ENCODE assay signal across 13 cellular contexts in genomic region chrX:13716905-13717304, GRCh38. TPM values are rescaled to one million over a fixed set of nuclear protein-coding genes. Genes with fewer than 3 reads are reported as not detected.
DNase-seq lines count a peak whose midpoint lies in the region; ATAC-seq and TF ChIP-seq lines count a peak whose summit lies in the region.
"Had no signal": no experiment of that assay in that cellular context is flagged by ENCODE, and none has a peak within 500 bp of the region (broad histone marks: within the 10 kb centered on the region; RNA-seq: fewer than 3 reads in every experiment).

No MANE protein-coding gene starts in this region.

- ATAC-seq in stimulated activated naive CD8-positive, alpha-beta T cell treated with anti-CD3 and anti-CD28 coated beads, Interleukin-15, Interleukin-2, amounts not matched to agents 100 U/mL and 50 U/mL, for 24 hours = no peak
- no peak for ATAC-seq in stimulated activated naive CD8-positive, alpha-beta T cell treated with anti-CD3 and anti-CD28 coated beads, Interleukin-15, amount 100 ng/mL, for 72 hours
- ATAC-seq in gastroesophageal sphincter = no peak
- ATAC-seq in left lung = no peak

- peak overlapping the region in 3 of 4 donors; percentile 54 to 72 (median 69) for H3K27ac ChIP-seq in gastroesophageal sphincter
- no peak overlapping the region for H3K27ac ChIP-seq in left lung

- WGBS in gastroesophageal sphincter (ENCODE audit: low coverage in 1 of 2), 2 donors = no CpG with 5 or more reads among the region's 6 CpGs

- peak overlapping the region in 1 of 2 donors; percentile 74 for H3K27ac Mint-ChIP-seq in stimulated activated naive CD8-positive, alpha-beta T cell treated with anti-CD3 and anti-CD28 coated beads, Interleukin-15, amount 100 ng/mL, for 72 hours
- H3K27ac Mint-ChIP-seq in activated CD4-positive, alpha-beta T cell treated with anti-CD3 and anti-CD28 coated beads, Interleukin-2, amount 10 ng/mL, durations not matched to agents 24 days and 14 days = no peak overlapping the region

- DNase-seq in stimulated activated naive CD8-positive, alpha-beta T cell treated with anti-CD3 and anti-CD28 coated beads, Interleukin-15, Interleukin-2, amounts not matched to agents 100 U/mL and 50 U/mL, for 24 hours = peak; percentile 10
- no peak for DNase-seq in stimulated activated naive CD8-positive, alpha-beta T cell treated with anti-CD3 and anti-CD28 coated beads, Interleukin-15, amount 100 ng/mL, for 72 hours
- DNase-seq in activated CD4-positive, alpha-beta T cell treated with anti-CD3 and anti-CD28 coated beads, Interleukin-2, amount 10 ng/mL, durations not matched to agents 24 days and 14 days = peak; percentile 64
- DNase-seq in left lung (no peak), hippocampal formation (lab: John Stamatoyannopoulos, UW) (no peak), GM03348 (ENCODE audit: low spot score) (no peak)
- DNase-seq: GOT3, head of caudate nucleus, KBM-7, NCI-H146, NCI-H748 treated with DMSO at 0.1 percent for 48 hours, retina had no signal

- H3K36me3 Mint-ChIP-seq in activated CD4-positive, alpha-beta T cell treated with anti-CD3 and anti-CD28 coated beads, Interleukin-2, amount 10 ng/mL, durations not matched to agents 24 days and 14 days (ENCODE audit: low read depth) = peaks cover 43% of the 10 kb centered on the region

- no peak for TF ChIP-seq EP300 in gastroesophageal sphincter (IDR thresholded peaks at IDR 0.05)

- TF ChIP-seq POLR2A in gastroesophageal sphincter (IDR thresholded peaks at IDR 0.05) = no peak

- TF ChIP-seq CTCF in gastroesophageal sphincter (IDR thresholded peaks at IDR 0.05) = no peak
- TF ChIP-seq CTCF in left lung (IDR thresholded peaks at IDR 0.05) = no peak

- H3K9me3 ChIP-seq in gastroesophageal sphincter (no peaks in the 10 kb centered on the region), left lung (no peaks in the 10 kb centered on the region)

- peaks cover 21% of the 10 kb centered on the region for H3K4me1 Mint-ChIP-seq in stimulated activated naive CD8-positive, alpha-beta T cell treated with anti-CD3 and anti-CD28 coated beads, Interleukin-15, amount 100 ng/mL, for 72 hours
- peaks cover 12% of the 10 kb centered on the region for H3K4me1 Mint-ChIP-seq in activated CD4-positive, alpha-beta T cell treated with anti-CD3 and anti-CD28 coated beads, Interleukin-2, amount 10 ng/mL, durations not matched to agents 24 days and 14 days

- H3K36me3 ChIP-seq in gastroesophageal sphincter = peaks cover 0 to 13% of the 10 kb centered on the region in 2 donors
- H3K36me3 ChIP-seq in left lung = peaks cover 0 to 14% of the 10 kb centered on the region in 2 donors

- H3K9me3 Mint-ChIP-seq in stimulated activated naive CD8-positive, alpha-beta T cell treated with anti-CD3 and anti-CD28 coated beads, Interleukin-15, amount 100 ng/mL, for 72 hours = no peaks in the 10 kb centered on the region
- no peaks in the 10 kb centered on the region for H3K9me3 Mint-ChIP-seq in activated CD4-positive, alpha-beta T cell treated with anti-CD3 and anti-CD28 coated beads, Interleukin-2, amount 10 ng/mL, durations not matched to agents 24 days and 14 days

- H3K27me3 ChIP-seq in gastroesophageal sphincter = no peaks in the 10 kb centered on the region
- H3K27me3 ChIP-seq in left lung = no peaks in the 10 kb centered on the region

- H3K4me3 ChIP-seq in gastroesophageal sphincter (no peak overlapping the region), left lung (no peak overlapping the region)

- no peaks in the 10 kb centered on the region for H3K27me3 Mint-ChIP-seq in stimulated activated naive CD8-positive, alpha-beta T cell treated with anti-CD3 and anti-CD28 coated beads, Interleukin-15, amount 100 ng/mL, for 72 hours
- H3K27me3 Mint-ChIP-seq in activated CD4-positive, alpha-beta T cell treated with anti-CD3 and anti-CD28 coated beads, Interleukin-2, amount 10 ng/mL, durations not matched to agents 24 days and 14 days = no peaks in the 10 kb centered on the region

- intact Hi-C loops in activated CD4-positive, alpha-beta T cell treated with anti-CD3 and anti-CD28 coated beads, Interleukin-2, amount 10 ng/mL, durations not matched to agents 24 days and 14 days (cut with micrococcal nuclease) = no loop called here
- intact Hi-C loops in left lung (cut with DNase I) = no loop called here

- no peak overlapping the region for H3K4me3 Mint-ChIP-seq in stimulated activated naive CD8-positive, alpha-beta T cell treated with anti-CD3 and anti-CD28 coated beads, Interleukin-15, amount 100 ng/mL, for 72 hours
- H3K4me3 Mint-ChIP-seq in activated CD4-positive, alpha-beta T cell treated with anti-CD3 and anti-CD28 coated beads, Interleukin-2, amount 10 ng/mL, durations not matched to agents 24 days and 14 days = no peak overlapping the region

- H3K4me1 ChIP-seq in gastroesophageal sphincter (peaks cover 0 to 35% (median 0%) of the 10 kb centered on the region in 3 donors), left lung (no peaks in the 10 kb centered on the region)

RNA-seq across cellular contexts. Expression of gene TRAPPC2, which starts 17.5 kb away (rescaled TPM):
- 13.6 and 15.4 TPM in 2 replicates for total RNA-seq in activated CD4-positive, alpha-beta T cell treated with anti-CD3 and anti-CD28 coated beads, Interleukin-2, amount 10 ng/mL, durations not matched to agents 24 days and 14 days
- total RNA-seq in gastroesophageal sphincter (10 to 100 TPM; 14.3 to 17.3 (median 16.0) TPM), left lung (10 to 100 TPM; 13.2 to 20.7 TPM)

RNA-seq across cellular contexts. Expression of gene OFD1, which starts 17.6 kb away (rescaled TPM):
- 18.3 and 19.3 TPM in 2 replicates for total RNA-seq in activated CD4-positive, alpha-beta T cell treated with anti-CD3 and anti-CD28 coated beads, Interleukin-2, amount 10 ng/mL, durations not matched to agents 24 days and 14 days
- total RNA-seq in gastroesophageal sphincter (10 to 100 TPM; 15.2 to 26.6 (median 22.5) TPM), left lung (10 to 100 TPM; 19.1 to 24.4 TPM)

RNA-seq across cellular contexts. Expression of gene RAB9A, which starts 28.0 kb away (rescaled TPM):
- total RNA-seq in activated CD4-positive, alpha-beta T cell treated with anti-CD3 and anti-CD28 coated beads, Interleukin-2, amount 10 ng/mL, durations not matched to agents 24 days and 14 days = 9.2 and 10.8 TPM in 2 replicates
- total RNA-seq in gastroesophageal sphincter = 10 to 100 TPM; 29.6 to 50.7 (median 38.3) TPM
- total RNA-seq in left lung = 10 to 100 TPM; 30.4 to 32.4 TPM

Comparison
In these comparisons a context has a peak if more than half of its experiments do, and no peak if none do; other contexts are left out.
1. DNase-seq: peak in stimulated activated naive CD8-positive, alpha-beta T cell treated with anti-CD3 and anti-CD28 coated beads, Interleukin-15, Interleukin-2, amounts not matched to agents 100 U/mL and 50 U/mL, for 24 hours (single experiment) and activated CD4-positive, alpha-beta T cell treated with anti-CD3 and anti-CD28 coated beads, Interleukin-2, amount 10 ng/mL, durations not matched to agents 24 days and 14 days (single experiment); none in stimulated activated naive CD8-positive, alpha-beta T cell treated with anti-CD3 and anti-CD28 coated beads, Interleukin-15, amount 100 ng/mL, for 72 hours (0 of 2), left lung (0 of 2), hippocampal formation (0 of 2) and GM03348 (single experiment).
2. H3K27ac ChIP-seq: peak in gastroesophageal sphincter (3 of 4); none in left lung (0 of 2).